In the genomic region with DNA sequence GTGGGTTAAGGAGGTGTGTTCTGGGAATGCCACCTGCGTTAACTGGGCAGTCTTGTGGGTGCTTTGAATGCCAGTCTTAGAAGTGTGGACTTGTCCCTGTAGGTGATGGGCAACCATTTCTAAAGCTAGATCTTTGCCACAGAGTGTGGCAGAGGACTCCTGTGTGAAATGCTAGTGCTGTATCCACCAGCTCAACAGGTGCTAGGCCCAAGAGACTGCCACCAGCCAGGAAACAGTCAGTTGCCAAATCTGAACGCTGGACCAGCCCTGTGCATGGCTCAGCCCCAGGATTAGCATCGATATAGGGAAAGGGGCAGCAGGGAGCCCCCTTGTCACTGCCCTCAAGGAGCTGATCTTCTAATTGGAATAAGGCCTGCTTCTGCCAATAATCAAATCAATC, we compare ENCODE assay signal across 22 cellular contexts.
"Had no signal": no experiment of that assay in that cellular context is flagged by ENCODE, and none has a peak within 500 bp of the region (broad histone marks: within the 10 kb centered on the region; RNA-seq: fewer than 3 reads in every experiment).

No MANE protein-coding gene starts in this region.

- H3K4me1 ChIP-seq: colonic mucosa, foreskin keratinocyte had no signal

- H3K27ac Mint-ChIP-seq: immature natural killer cell, mesothelial cell of epicardium, naive B cell had no signal

- H3K27me3 ChIP-seq: foreskin keratinocyte, gastroesophageal sphincter, hepatocyte, left lung had no signal

- H3K36me3 Mint-ChIP-seq: immature natural killer cell, mesothelial cell of epicardium, naive B cell had no signal

- H3K4me3 ChIP-seq: colonic mucosa, dorsolateral prefrontal cortex, esophagus muscularis mucosa, gastroesophageal sphincter, heart left ventricle, hepatocyte, left lung, lower lobe of right lung, mucosa of descending colon had no signal

- H3K4me2 ChIP-seq: hepatocyte had no signal

- ATAC-seq: foreskin keratinocyte, gastroesophageal sphincter, heart left ventricle, left lung, lower lobe of right lung, mucosa of descending colon had no signal

- H3K9me3 ChIP-seq: colonic mucosa, esophagus muscularis mucosa, gastroesophageal sphincter, heart left ventricle, left lung, lower lobe of right lung, mucosa of descending colon had no signal

- H3K36me3 ChIP-seq: colonic mucosa, esophagus muscularis mucosa, gastroesophageal sphincter, heart left ventricle, left lung, lower lobe of right lung had no signal

- H3K4me3 Mint-ChIP-seq: immature natural killer cell, mesothelial cell of epicardium, naive B cell had no signal

- H3K27ac ChIP-seq: colonic mucosa, foreskin keratinocyte, hepatocyte, lower lobe of right lung had no signal

- DNase-seq: colonic mucosa; cortex of kidney; dermis blood vessel endothelial cell; dorsolateral prefrontal cortex; effector CD4-positive, alpha-beta T cell; effector memory CD4-positive, alpha-beta T cell; foreskin keratinocyte; heart left ventricle; hypothalamus; immature natural killer cell; islet precursor cell; kidney; kidney glomerular epithelial cell; left lung; lower lobe of right lung; mesenchymal stem cell; mucosa of descending colon; naive B cell had no signal
